ENCODE assay signal across 13 cellular contexts in the genomic region with DNA sequence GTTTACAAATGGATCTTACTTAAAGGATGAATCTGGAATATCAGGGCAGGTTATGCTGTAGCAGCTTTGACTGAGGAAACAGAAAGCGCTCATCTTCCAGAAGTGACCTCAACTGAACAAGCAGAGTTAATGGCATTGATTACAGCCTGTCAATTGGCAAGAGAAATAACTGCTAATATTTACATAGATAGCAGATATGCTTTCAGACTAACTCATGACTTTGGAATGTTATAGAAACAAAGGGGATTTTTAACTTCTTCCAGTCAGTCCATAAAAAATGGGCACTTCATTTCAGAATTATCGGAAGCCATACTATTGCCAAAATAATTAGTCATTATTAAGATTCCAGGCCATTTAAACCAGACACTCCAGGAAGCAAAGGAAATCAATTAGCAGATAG.
DNase-seq lines count a peak whose midpoint lies in the region; ATAC-seq, FAIRE-seq and TF ChIP-seq lines count a peak whose summit lies in the region.
"Had no signal": no experiment of that assay in that cellular context is flagged by ENCODE, and none has a peak within 500 bp of the region (broad histone marks: within the 10 kb centered on the region; RNA-seq: fewer than 3 reads in every experiment).

No MANE protein-coding gene starts in this region.

- ATAC-seq in pancreas (peak; percentile 5 to 59 (median 28)), GM21515 (IDR thresholded peaks at IDR 0.05; ENCODE audit: unreplicated experiment) (no peak)
- no peak for ATAC-seq in stimulated activated effector memory CD8-positive, alpha-beta T cell treated with anti-CD3 and anti-CD28 coated beads, Interleukin-12 subunit alpha, Interleukin-12 subunit beta, amount 100 ng/mL, for 72 hours
- ATAC-seq: GM12878 had no signal

- no peak overlapping the region for H3K27ac ChIP-seq in pancreas

- no peaks in the 10 kb centered on the region for H3K9me3 ChIP-seq in pancreas

- no peaks in the 10 kb centered on the region for H3K9me3 Mint-ChIP-seq in stimulated activated effector memory CD8-positive, alpha-beta T cell treated with anti-CD3 and anti-CD28 coated beads, Interleukin-12 subunit alpha, Interleukin-12 subunit beta, amount 100 ng/mL, for 72 hours
- H3K9me3 Mint-ChIP-seq: CD4-positive, alpha-beta T cell; H9 had no signal

- no peak overlapping the region for H3K27ac Mint-ChIP-seq in stimulated activated effector memory CD8-positive, alpha-beta T cell treated with anti-CD3 and anti-CD28 coated beads, Interleukin-12 subunit alpha, Interleukin-12 subunit beta, amount 100 ng/mL, for 72 hours
- H3K27ac Mint-ChIP-seq: B cell; CD4-positive, alpha-beta T cell; H9 had no signal

- no peaks in the 10 kb centered on the region for H3K4me1 Mint-ChIP-seq in stimulated activated effector memory CD8-positive, alpha-beta T cell treated with anti-CD3 and anti-CD28 coated beads, Interleukin-12 subunit alpha, Interleukin-12 subunit beta, amount 100 ng/mL, for 72 hours
- H3K4me1 Mint-ChIP-seq: B cell had no signal

- H3K4me1 ChIP-seq in pancreas: peaks cover 0 to 14% (median 7%) of the 10 kb centered on the region in 3 donors

- FAIRE-seq in bronchial epithelial cell (lab: Jason Lieb, UNC) (no peak), pancreas (lab: Jason Lieb, UNC) (no peak)
- FAIRE-seq: GM12878 had no signal

- no peak for TF ChIP-seq CTCF in LNCaP clone FGC (IDR thresholded peaks at IDR 0.05; ENCODE audit: control insufficient read depth, extremely low read depth, insufficient read depth)
- no peak for TF ChIP-seq CTCF in bronchial epithelial cell (IDR thresholded peaks at IDR 0.05; ENCODE audit: insufficient read depth, low read length, severe bottlenecking)
- TF ChIP-seq CTCF in pancreas (IDR thresholded peaks at IDR 0.05): no peak

- DNase-seq in LNCaP clone FGC (ENCODE audit: low read depth): peak; percentile 58
- peak; percentile 24 for DNase-seq in NCI-H748 treated with DMSO at 0.1 percent for 48 hours (lab: John Stamatoyannopoulos, UW)
- peak; percentile 65 for DNase-seq in bronchial epithelial cell (ENCODE audit: low read depth)
- DNase-seq in pancreas: no peak
- no peak for DNase-seq in stimulated activated effector memory CD8-positive, alpha-beta T cell treated with anti-CD3 and anti-CD28 coated beads, Interleukin-12 subunit alpha, Interleukin-12 subunit beta, amount 100 ng/mL, for 72 hours (ENCODE audit: low spot score in 2 of 2)
- no peak for DNase-seq in activated CD8-positive, alpha-beta memory T cell treated with anti-CD3 and anti-CD28 coated beads for 24 hours
- DNase-seq: C1 segment of cervical spinal cord; CD4-positive, alpha-beta T cell; GOT3; H9 had no signal

- H3K4me3 ChIP-seq in LNCaP clone FGC (ENCODE audit: low read depth, low read length): no peak overlapping the region
- no peak overlapping the region for H3K4me3 ChIP-seq in bronchial epithelial cell (ENCODE audit: low read depth, low read length)
- no peak overlapping the region for H3K4me3 ChIP-seq in pancreas
- H3K4me3 ChIP-seq: GM12878 had no signal

- 28 to 33% methylated on average over 2 of the region's 2 CpGs for WGBS in pancreas, 2 donors

- no peaks in the 10 kb centered on the region for H3K36me3 Mint-ChIP-seq in stimulated activated effector memory CD8-positive, alpha-beta T cell treated with anti-CD3 and anti-CD28 coated beads, Interleukin-12 subunit alpha, Interleukin-12 subunit beta, amount 100 ng/mL, for 72 hours

- no peak overlapping the region for H3K4me3 Mint-ChIP-seq in stimulated activated effector memory CD8-positive, alpha-beta T cell treated with anti-CD3 and anti-CD28 coated beads, Interleukin-12 subunit alpha, Interleukin-12 subunit beta, amount 100 ng/mL, for 72 hours
- H3K4me3 Mint-ChIP-seq: B cell; CD4-positive, alpha-beta T cell; H9 had no signal

- no peaks in the 10 kb centered on the region for H3K36me3 ChIP-seq in bronchial epithelial cell (ENCODE audit: control insufficient read depth, insufficient read depth, low read length)
- no peaks in the 10 kb centered on the region for H3K36me3 ChIP-seq in pancreas

- H3K27me3 ChIP-seq in bronchial epithelial cell (ENCODE audit: control insufficient read depth, insufficient read depth, low read length) (no peaks in the 10 kb centered on the region), pancreas (no peaks in the 10 kb centered on the region)

- intact Hi-C loops in pancreas (cut with DNase I): no loop called here

Comparison
In these comparisons a context has a peak if more than half of its experiments do, and no peak if none do; other contexts are left out.
1. DNase-seq: peak in LNCaP clone FGC (single experiment), NCI-H748 treated with DMSO at 0.1 percent for 48 hours (single experiment) and bronchial epithelial cell (single experiment); none in pancreas (0 of 6), stimulated activated effector memory CD8-positive, alpha-beta T cell treated with anti-CD3 and anti-CD28 coated beads, Interleukin-12 subunit alpha, Interleukin-12 subunit beta, amount 100 ng/mL, for 72 hours (0 of 2) and activated CD8-positive, alpha-beta memory T cell treated with anti-CD3 and anti-CD28 coated beads for 24 hours (single experiment).
2. ATAC-seq: peak in pancreas (4 of 4); none in stimulated activated effector memory CD8-positive, alpha-beta T cell treated with anti-CD3 and anti-CD28 coated beads, Interleukin-12 subunit alpha, Interleukin-12 subunit beta, amount 100 ng/mL, for 72 hours (single experiment) and GM21515 (single experiment).